11 cellular contexts compared by ENCODE assay signal in genomic region chr14:49975799-49976198, GRCh38.
A peak's percentile ranks its signal among the peaks of the same experiment; 100 is the strongest.
DNase-seq lines count a peak whose midpoint lies in the region; ATAC-seq and TF ChIP-seq lines count a peak whose summit lies in the region.
"Had no signal": no experiment of that assay in that cellular context is flagged by ENCODE, and none has a peak within 500 bp of the region (broad histone marks: within the 10 kb centered on the region; RNA-seq: fewer than 3 reads in every experiment).

No MANE protein-coding gene starts in this region.

- in situ Hi-C loops in ACHN (cut with HindIII; ENCODE audit: low pct_ligation_motif_present, low pct_unique_long_range_greater_than_20kb, low sequenced_read_pairs): no loop called here
- in situ Hi-C loops in G401 (cut with HindIII; ENCODE audit: low sequenced_read_pairs): no loop called here

- peaks cover 59 to 83% (median 65%) of the 10 kb centered on the region in 3 donors for H3K4me1 Mint-ChIP-seq in IgD-negative memory B cell
- H3K4me1 Mint-ChIP-seq in naive thymus-derived CD8-positive, alpha-beta T cell: peaks cover 54 to 97% (median 82%) of the 10 kb centered on the region in 4 donors

- peak; percentile 35 for DNase-seq in ACHN
- DNase-seq in coronary artery (ENCODE audit: low spot score): no peak
- no peak for DNase-seq in naive thymus-derived CD8-positive, alpha-beta T cell
- DNase-seq in G401 (ENCODE audit: low spot score): no peak
- no peak for DNase-seq in HK-2 (ENCODE audit: unreplicated experiment)
- no peak for DNase-seq in SIG-M5 (lab: John Stamatoyannopoulos, UW)
- DNase-seq in UCSD-AML1 (lab: John Stamatoyannopoulos, UW; ENCODE audit: unreplicated experiment): no peak
- DNase-seq: effector CD4-positive, alpha-beta T cell; stimulated activated CD4-positive, alpha-beta T cell treated with anti-CD3 and anti-CD28 coated beads, Interleukin-12 subunit alpha, Interleukin-12 subunit beta, amount 100 ng/mL, for 4 hours; substantia nigra had no signal

- peak overlapping the region; percentile 76 to 81 for H3K27ac ChIP-seq in coronary artery

- ATAC-seq in naive thymus-derived CD8-positive, alpha-beta T cell: no peak

- POLR2A ChIA-PET in naive thymus-derived CD8-positive, alpha-beta T cell (lab: Charles Lee): interaction anchor here (0.6 to 11.4 kb wide), 8 partner anchors 25 to 374 kb away, joined by 3 to 173 read pairs (median 10); partner anchors contain the start of gene ARF6

- H3K4me3 Mint-ChIP-seq in IgD-negative memory B cell: peak overlapping the region in 1 of 4 donors; percentile 38
- H3K4me3 Mint-ChIP-seq in naive thymus-derived CD8-positive, alpha-beta T cell: peak overlapping the region in 1 of 10 donors; percentile 45

- H3K4me3 ChIP-seq in coronary artery: no peak overlapping the region

- H3K27me3 Mint-ChIP-seq in IgD-negative memory B cell: peaks cover 3% of the 10 kb centered on the region
- H3K27me3 Mint-ChIP-seq in naive thymus-derived CD8-positive, alpha-beta T cell: no peaks in the 10 kb centered on the region

- TF ChIP-seq CTCF in coronary artery (IDR thresholded peaks at IDR 0.05): no peak

- peaks cover 2% of the 10 kb centered on the region for H3K36me3 Mint-ChIP-seq in IgD-negative memory B cell
- no peaks in the 10 kb centered on the region for H3K36me3 Mint-ChIP-seq in naive thymus-derived CD8-positive, alpha-beta T cell

- H3K9me3 Mint-ChIP-seq in IgD-negative memory B cell: no peaks in the 10 kb centered on the region
- H3K9me3 Mint-ChIP-seq in naive thymus-derived CD8-positive, alpha-beta T cell: peaks cover 0 to 1% (median 0%) of the 10 kb centered on the region in 9 donors

- peak overlapping the region in 2 of 3 donors; percentile 74 to 97 for H3K27ac Mint-ChIP-seq in IgD-negative memory B cell
- peak overlapping the region; percentile 48 to 98 (median 90) for H3K27ac Mint-ChIP-seq in naive thymus-derived CD8-positive, alpha-beta T cell
